In the genomic region with DNA sequence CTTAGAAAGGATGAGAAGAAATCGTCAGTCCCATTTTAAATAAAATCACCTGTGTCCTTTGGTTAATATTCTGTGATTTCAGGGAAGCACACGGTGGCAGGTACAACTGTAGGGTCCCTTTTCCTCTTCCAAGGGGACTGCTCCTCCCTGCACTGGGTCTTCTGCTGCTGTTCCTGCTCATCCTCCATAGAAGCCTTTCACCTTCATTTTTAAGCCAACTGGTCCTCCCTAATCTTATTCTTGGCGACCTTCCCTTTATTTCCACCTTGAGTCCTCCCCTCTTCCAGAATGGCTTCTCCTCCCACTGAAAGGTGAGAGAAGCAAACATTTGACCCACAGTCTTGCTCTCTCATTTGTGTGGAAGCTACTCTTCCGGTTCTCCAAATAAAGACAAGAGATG, we compare ENCODE assay signal across 22 cellular contexts. TPM values are rescaled to one million over a fixed set of nuclear protein-coding genes. Genes with fewer than 3 reads are reported as not detected.
DNase-seq lines count a peak whose midpoint lies in the region; ATAC-seq and TF ChIP-seq lines count a peak whose summit lies in the region.
"Had no signal": no experiment of that assay in that cellular context is flagged by ENCODE, and none has a peak within 500 bp of the region (broad histone marks: within the 10 kb centered on the region; RNA-seq: fewer than 3 reads in every experiment).

No MANE protein-coding gene starts in this region.

- H3K27me3 ChIP-seq in CD8-positive, alpha-beta memory T cell (ENCODE audit: insufficient read depth, low read length, poor library complexity, severe bottlenecking): no peaks in the 10 kb centered on the region
- H3K27me3 ChIP-seq in KMS-11 (ENCODE audit: insufficient read depth, low read depth) (no peaks in the 10 kb centered on the region), Peyer's patch (no peaks in the 10 kb centered on the region)
- H3K27me3 ChIP-seq: BLaER1, MG63 had no signal

- TF ChIP-seq POLR2A in Peyer's patch (IDR thresholded peaks at IDR 0.05): no peak

- peaks cover 0 to 1% of the 10 kb centered on the region in 2 donors for H3K27me3 Mint-ChIP-seq in CD8-positive, alpha-beta memory T cell
- H3K27me3 Mint-ChIP-seq in dendritic cell treated with granulocyte-macrophage colony-stimulating factor and Interleukin-4, amounts not matched to agents 40 ng/mL and 50 ng/mL, for 4 days: peaks cover 5% of the 10 kb centered on the region

- CTCF ChIA-PET in CD8-positive, alpha-beta memory T cell (lab: Charles Lee): no interaction called here

- peaks cover 36% of the 10 kb centered on the region for H3K79me2 ChIP-seq in KMS-11 (ENCODE audit: insufficient read depth, low read depth)

- intact Hi-C loops in dendritic cell treated with granulocyte-macrophage colony-stimulating factor and Interleukin-4, amounts not matched to agents 40 ng/mL and 50 ng/mL, for 4 days (cut with micrococcal nuclease): loop anchor here (10.0 kb wide), 1 partner anchor 597 kb away; no protein-coding TSS in a partner anchor

- no peak overlapping the region for H2AFZ ChIP-seq in KMS-11 (ENCODE audit: low read depth)

- H3K4me1 ChIP-seq in CD8-positive, alpha-beta memory T cell (ENCODE audit: insufficient read depth, low read length): peaks cover 34% of the 10 kb centered on the region
- H3K4me1 ChIP-seq in KMS-11 (ENCODE audit: low read depth, poor library complexity, severe bottlenecking) (peaks cover 48% of the 10 kb centered on the region), Peyer's patch (peaks cover 0 to 8% (median 1%) of the 10 kb centered on the region in 4 donors)

- POLR2A ChIA-PET in CD8-positive, alpha-beta memory T cell (lab: Charles Lee): no interaction called here

- H3K27ac Mint-ChIP-seq in CD8-positive, alpha-beta memory T cell: peak overlapping the region in 6 of 8 donors; percentile 2 to 78 (median 64)
- H3K27ac Mint-ChIP-seq in dendritic cell treated with granulocyte-macrophage colony-stimulating factor and Interleukin-4, amounts not matched to agents 40 ng/mL and 50 ng/mL, for 4 days: peak overlapping the region; percentile 55
- H3K27ac Mint-ChIP-seq in stimulated activated effector memory CD8-positive, alpha-beta T cell treated with anti-CD3 and anti-CD28 coated beads, Interleukin-12 subunit alpha, Interleukin-12 subunit beta, amount 100 ng/mL, for 72 hours: peak overlapping the region; percentile 97

- H3K4me3 Mint-ChIP-seq in CD8-positive, alpha-beta memory T cell: no peak overlapping the region
- H3K4me3 Mint-ChIP-seq in dendritic cell treated with granulocyte-macrophage colony-stimulating factor and Interleukin-4, amounts not matched to agents 40 ng/mL and 50 ng/mL, for 4 days: no peak overlapping the region
- H3K4me3 Mint-ChIP-seq in stimulated activated effector memory CD8-positive, alpha-beta T cell treated with anti-CD3 and anti-CD28 coated beads, Interleukin-12 subunit alpha, Interleukin-12 subunit beta, amount 100 ng/mL, for 72 hours: no peak overlapping the region

- peak overlapping the region; percentile 25; the same call in 1 of the 2 replicates for H3K4me2 ChIP-seq in KMS-11

- TF ChIP-seq CTCF in KMS-11 (conservative IDR thresholded peaks at IDR 0.05; ENCODE audit: low read depth, low read length): no peak
- TF ChIP-seq CTCF in Peyer's patch (IDR thresholded peaks at IDR 0.05): no peak

- peaks cover 3% of the 10 kb centered on the region; the same call in 1 of the 2 replicates for H4K20me1 ChIP-seq in KMS-11 (ENCODE audit: insufficient read depth)
- H4K20me1 ChIP-seq: BLaER1 had no signal

- no peaks in the 10 kb centered on the region for H3K9me3 ChIP-seq in CD8-positive, alpha-beta memory T cell (ENCODE audit: low read length)
- H3K9me3 ChIP-seq in Peyer's patch: no peaks in the 10 kb centered on the region
- H3K9me3 ChIP-seq: BLaER1, MG63 had no signal

- H3K27ac ChIP-seq in CD8-positive, alpha-beta memory T cell (ENCODE audit: low read depth, low read length): no peak overlapping the region
- H3K27ac ChIP-seq in KMS-11: peak overlapping the region; percentile 38; the same call in 1 of the 2 replicates
- H3K27ac ChIP-seq in Peyer's patch: no peak overlapping the region
- H3K27ac ChIP-seq: BLaER1, SK-N-MC had no signal

- H3K4me1 Mint-ChIP-seq in CD8-positive, alpha-beta memory T cell: peaks cover 43 to 65% (median 53%) of the 10 kb centered on the region in 3 donors
- H3K4me1 Mint-ChIP-seq in dendritic cell treated with granulocyte-macrophage colony-stimulating factor and Interleukin-4, amounts not matched to agents 40 ng/mL and 50 ng/mL, for 4 days (ENCODE audit: low read depth): peaks cover 44% of the 10 kb centered on the region
- H3K4me1 Mint-ChIP-seq in stimulated activated effector memory CD8-positive, alpha-beta T cell treated with anti-CD3 and anti-CD28 coated beads, Interleukin-12 subunit alpha, Interleukin-12 subunit beta, amount 100 ng/mL, for 72 hours: peaks cover 51% of the 10 kb centered on the region

- H3K36me3 Mint-ChIP-seq in CD8-positive, alpha-beta memory T cell: peaks cover 0 to 4% (median 0%) of the 10 kb centered on the region in 3 donors
- H3K36me3 Mint-ChIP-seq in dendritic cell treated with granulocyte-macrophage colony-stimulating factor and Interleukin-4, amounts not matched to agents 40 ng/mL and 50 ng/mL, for 4 days (ENCODE audit: low read depth): peaks cover 14% of the 10 kb centered on the region
- H3K36me3 Mint-ChIP-seq in stimulated activated effector memory CD8-positive, alpha-beta T cell treated with anti-CD3 and anti-CD28 coated beads, Interleukin-12 subunit alpha, Interleukin-12 subunit beta, amount 100 ng/mL, for 72 hours: peaks cover 29% of the 10 kb centered on the region

- no peak for DNase-seq in CD8-positive, alpha-beta memory T cell
- DNase-seq in stimulated activated effector memory CD8-positive, alpha-beta T cell treated with anti-CD3 and anti-CD28 coated beads, Interleukin-12 subunit alpha, Interleukin-12 subunit beta, amount 100 ng/mL, for 72 hours (ENCODE audit: low spot score in 2 of 2): no peak
- DNase-seq in Peyer's patch (no peak), OCI-M1 (lab: John Stamatoyannopoulos, UW) (no peak), NCI-H748 (lab: John Stamatoyannopoulos, UW; ENCODE audit: unreplicated experiment) (no peak)
- DNase-seq: DMS79, HCEC 1CT, Karpas-422, MG63, NCI-H1092, NCI-H146, NCI-H2029 treated with DMSO at 0.1 percent for 48 hours, NCI-H2171, NCI-H446, NCI-H69, SHP77 had no signal

- H3K9me3 Mint-ChIP-seq in CD8-positive, alpha-beta memory T cell: no peaks in the 10 kb centered on the region
- H3K9me3 Mint-ChIP-seq in dendritic cell treated with granulocyte-macrophage colony-stimulating factor and Interleukin-4, amounts not matched to agents 40 ng/mL and 50 ng/mL, for 4 days: no peaks in the 10 kb centered on the region
- H3K9me3 Mint-ChIP-seq in stimulated activated effector memory CD8-positive, alpha-beta T cell treated with anti-CD3 and anti-CD28 coated beads, Interleukin-12 subunit alpha, Interleukin-12 subunit beta, amount 100 ng/mL, for 72 hours: no peaks in the 10 kb centered on the region

- no peaks in the 10 kb centered on the region for H3K36me3 ChIP-seq in CD8-positive, alpha-beta memory T cell (ENCODE audit: insufficient read depth, low read length)
- no peaks in the 10 kb centered on the region for H3K36me3 ChIP-seq in KMS-11 (ENCODE audit: insufficient read depth)
- no peaks in the 10 kb centered on the region for H3K36me3 ChIP-seq in Peyer's patch
- H3K36me3 ChIP-seq: BLaER1, MG63 had no signal

- no peak for ATAC-seq in stimulated activated effector memory CD8-positive, alpha-beta T cell treated with anti-CD3 and anti-CD28 coated beads, Interleukin-12 subunit alpha, Interleukin-12 subunit beta, amount 100 ng/mL, for 72 hours
- ATAC-seq: HepG2 had no signal

- H3K9ac ChIP-seq in KMS-11: no peak overlapping the region
- H3K9ac ChIP-seq: BLaER1 had no signal

- H3K4me3 ChIP-seq in CD8-positive, alpha-beta memory T cell (ENCODE audit: low read length): no peak overlapping the region
- H3K4me3 ChIP-seq in KMS-11 (IDR thresholded peaks at IDR 0.05; ENCODE audit: insufficient read depth, low read depth, low read length) (no peak overlapping the region), Peyer's patch (no peak overlapping the region)
- H3K4me3 ChIP-seq: BLaER1, MG63, SK-N-MC had no signal

RNA-seq across cellular contexts. Expression of gene PRDM1, which starts 4.4 kb away (rescaled TPM):
- 10 to 100 TPM; 88.2 to 90.7 TPM for total RNA-seq in CD8-positive, alpha-beta memory T cell
- 79.8 TPM for polyA plus RNA-seq in CD8-positive, alpha-beta memory T cell
- 10 to 100 TPM in 3 of 4 donors, 1 to 10 TPM in 1; 6.4 to 57.8 (median 14.9) TPM for total RNA-seq in Peyer's patch
- total RNA-seq: A673, HepG2 had no signal
